In the genomic region with DNA sequence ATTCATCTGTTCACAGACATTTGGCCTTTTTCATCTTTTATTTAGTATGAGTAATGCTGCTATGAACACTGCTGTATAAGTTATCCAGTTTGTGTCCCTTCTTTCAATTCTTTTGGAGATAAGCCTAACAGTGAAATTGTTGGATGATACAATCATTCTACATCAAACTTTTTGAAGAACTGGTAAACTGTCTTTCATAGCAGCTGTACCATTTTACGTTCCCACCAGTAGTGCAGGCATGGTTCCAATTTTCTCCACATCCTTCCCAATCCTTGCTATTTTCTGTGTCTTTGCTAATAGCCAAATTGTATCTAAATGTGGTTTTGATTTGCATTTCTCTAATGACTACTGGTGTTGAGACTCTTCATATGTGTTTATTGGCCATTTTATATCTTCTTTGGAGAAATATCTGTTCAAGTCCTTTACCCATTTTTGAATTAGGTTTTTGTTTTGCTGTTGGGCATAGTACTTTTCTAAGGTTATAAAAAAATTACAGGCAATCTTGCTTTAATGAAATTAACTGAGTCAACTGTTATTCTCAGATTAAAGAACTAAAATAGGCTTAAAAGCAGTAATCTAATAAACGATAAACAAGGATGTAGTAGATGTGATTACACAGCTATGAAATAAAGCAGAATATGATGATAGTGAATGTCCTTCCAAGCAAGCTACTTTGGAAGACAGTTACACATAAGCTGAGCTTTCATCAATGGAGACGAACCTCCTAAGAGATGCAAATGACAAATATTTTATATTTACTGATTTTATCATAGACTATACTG, we compare ENCODE assay signal across 19 cellular contexts.
"Had no signal": no experiment of that assay in that cellular context is flagged by ENCODE, and none has a peak within 500 bp of the region (broad histone marks: within the 10 kb centered on the region; RNA-seq: fewer than 3 reads in every experiment).

No MANE protein-coding gene starts in this region.

- H3K4me3 ChIP-seq: cardiac muscle cell, esophagus squamous epithelium, gastroesophageal sphincter, mucosa of descending colon, skin epidermis, tibial artery had no signal

- DNase-seq: activated CD4-positive, alpha-beta T cell treated with anti-CD3 and anti-CD28 coated beads, Interleukin-2, amount 50 U/mL, for 1 hour; activated naive CD4-positive, alpha-beta T cell treated with Interleukin-2 at 50 U/mL for 16 hours; aorta; esophagus squamous epithelium; kidney; left ventricle myocardium superior; mucosa of descending colon; naive thymus-derived CD4-positive, alpha-beta T cell; stimulated activated CD4-positive, alpha-beta T cell treated with anti-CD3 and anti-CD28 coated beads, Interleukin-15, amount 100 ng/mL, for 24 hours; stimulated activated CD4-positive, alpha-beta T cell treated with anti-CD3 and anti-CD28 coated beads, Interleukin-4, amount 100 ng/mL, for 1 hour; stimulated activated naive B cell treated with anti-CD40 and anti-IgM and Interleukin-4, amounts not matched to agents 10 μg/mL and 1 μg/mL and 100 μg/mL, for 72 hours; T1000; tibial artery had no signal

- H3K9me3 Mint-ChIP-seq: memory B cell had no signal

- H3K27me3 Mint-ChIP-seq: memory B cell; naive thymus-derived CD4-positive, alpha-beta T cell; stimulated activated naive B cell treated with anti-CD40 and anti-IgM and Interleukin-4, amounts not matched to agents 10 μg/mL and 1 μg/mL and 100 μg/mL, for 72 hours had no signal

- H3K27me3 ChIP-seq: cardiac muscle cell, esophagus squamous epithelium, gastroesophageal sphincter, tibial artery had no signal

- FAIRE-seq: urothelium cell line had no signal

- H3K4me3 Mint-ChIP-seq: memory B cell; naive thymus-derived CD4-positive, alpha-beta T cell; stimulated activated naive B cell treated with anti-CD40 and anti-IgM and Interleukin-4, amounts not matched to agents 10 μg/mL and 1 μg/mL and 100 μg/mL, for 72 hours had no signal

- H3K27ac ChIP-seq: cardiac muscle cell, esophagus squamous epithelium, gastroesophageal sphincter, skin epidermis, tibial artery had no signal

- H3K27ac Mint-ChIP-seq: stimulated activated naive B cell treated with anti-CD40 and anti-IgM and Interleukin-4, amounts not matched to agents 10 μg/mL and 1 μg/mL and 100 μg/mL, for 72 hours had no signal

- H3K36me3 ChIP-seq: cardiac muscle cell, esophagus squamous epithelium, gastroesophageal sphincter, tibial artery had no signal

- ATAC-seq: activated CD4-positive, CD25-positive, alpha-beta regulatory T cell treated with anti-CD3 and anti-CD28 coated beads, Interleukin-2, amount 50 U/mL, for 24 hours; mucosa of descending colon; stimulated activated naive B cell treated with anti-CD40 and anti-IgM and Interleukin-4, amounts not matched to agents 10 μg/mL and 1 μg/mL and 100 μg/mL, for 72 hours had no signal

- H3K9me3 ChIP-seq: esophagus squamous epithelium, gastroesophageal sphincter, mucosa of descending colon, tibial artery had no signal
